In the genomic region with DNA sequence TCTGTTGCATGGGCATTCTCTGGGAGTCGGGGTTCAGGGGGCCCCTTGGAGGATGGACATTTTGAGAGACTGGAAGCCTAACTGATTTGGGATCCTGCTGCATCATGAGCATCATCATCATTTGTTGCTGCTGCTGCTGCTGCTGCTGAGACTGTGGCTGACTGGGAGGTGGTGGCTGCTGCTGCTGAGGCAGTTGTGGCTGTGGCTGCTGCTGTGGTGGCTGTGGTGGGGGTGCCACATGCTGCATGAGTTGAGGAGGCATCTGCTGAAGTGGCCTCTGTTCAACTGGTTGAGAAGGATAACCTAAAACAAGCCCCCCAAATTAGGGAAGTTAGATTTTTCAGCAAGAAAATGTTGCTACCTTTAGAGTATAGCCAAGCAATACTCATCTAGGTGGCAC, we compare ENCODE assay signal across 15 cellular contexts. TPM values are rescaled to one million over a fixed set of nuclear protein-coding genes. Genes with fewer than 3 reads are reported as not detected.
A peak's percentile ranks its signal among the peaks of the same experiment; 100 is the strongest.
DNase-seq lines count a peak whose midpoint lies in the region; ATAC-seq and TF ChIP-seq lines count a peak whose summit lies in the region.
"Had no signal": no experiment of that assay in that cellular context is flagged by ENCODE, and none has a peak within 500 bp of the region (broad histone marks: within the 10 kb centered on the region; RNA-seq: fewer than 3 reads in every experiment).

No MANE protein-coding gene starts in this region.

- no peak overlapping the region for H3K4me3 Mint-ChIP-seq in activated CD8-positive, alpha-beta T cell treated with anti-CD3 and anti-CD28 coated beads, Interleukin-2, amount 10 ng/mL, durations not matched to agents 7 days and 5 days
- no peak overlapping the region for H3K4me3 Mint-ChIP-seq in activated CD8-positive, alpha-beta T cell treated with anti-CD3 and anti-CD28 coated beads for 36 hours
- H3K4me3 Mint-ChIP-seq in stimulated activated naive CD8-positive, alpha-beta T cell treated with anti-CD3 and anti-CD28 coated beads, Interleukin-15, amount 100 ng/mL, for 72 hours, result no peak overlapping the region
- H3K4me3 Mint-ChIP-seq in activated T-cell treated with anti-CD3 and anti-CD28 coated beads, Interleukin-2, amount 50 U/mL, for 72 hours, result no peak overlapping the region
- H3K4me3 Mint-ChIP-seq: CD14-positive monocyte; CD8-positive, alpha-beta T cell; GM23338 had no signal

- ATAC-seq in activated CD8-positive, alpha-beta T cell treated with anti-CD3 and anti-CD28 coated beads, Interleukin-2, amount 10 ng/mL, durations not matched to agents 7 days and 5 days, result peak; percentile 39
- no peak for ATAC-seq in activated CD8-positive, alpha-beta T cell treated with anti-CD3 and anti-CD28 coated beads for 36 hours
- no peak for ATAC-seq in stimulated activated naive CD8-positive, alpha-beta T cell treated with anti-CD3 and anti-CD28 coated beads, Interleukin-15, amount 100 ng/mL, for 72 hours
- no peak for ATAC-seq in stimulated activated naive CD8-positive, alpha-beta T cell treated with anti-CD3 and anti-CD28 coated beads, Interleukin-15, Interleukin-2, amounts not matched to agents 100 U/mL and 50 U/mL, for 24 hours
- no peak for ATAC-seq in activated T-cell treated with anti-CD3 and anti-CD28 coated beads, Interleukin-2, amount 50 U/mL, for 72 hours (replicated peaks in 1 of 2)
- ATAC-seq: CD8-positive, alpha-beta T cell; GM23338 had no signal

- peaks cover 32% of the 10 kb centered on the region for H3K36me3 Mint-ChIP-seq in activated CD8-positive, alpha-beta T cell treated with anti-CD3 and anti-CD28 coated beads, Interleukin-2, amount 10 ng/mL, durations not matched to agents 7 days and 5 days (ENCODE audit: low read depth)
- peaks cover 23% of the 10 kb centered on the region for H3K36me3 Mint-ChIP-seq in activated CD8-positive, alpha-beta T cell treated with anti-CD3 and anti-CD28 coated beads for 36 hours (ENCODE audit: low read depth)
- peaks cover 0 to 20% of the 10 kb centered on the region in 2 donors for H3K36me3 Mint-ChIP-seq in activated T-cell treated with anti-CD3 and anti-CD28 coated beads, Interleukin-2, amount 50 U/mL, for 72 hours (ENCODE audit: insufficient read depth in 2 of 2)

- POLR2A ChIA-PET in activated CD8-positive, alpha-beta T cell treated with anti-CD3 and anti-CD28 coated beads, Interleukin-2, amount 10 ng/mL, durations not matched to agents 7 days and 5 days (lab: Charles Lee), result no interaction called here
- POLR2A ChIA-PET in activated CD8-positive, alpha-beta T cell treated with anti-CD3 and anti-CD28 coated beads for 36 hours (lab: Charles Lee), result no interaction called here

- H3K9me3 Mint-ChIP-seq in activated CD8-positive, alpha-beta T cell treated with anti-CD3 and anti-CD28 coated beads, Interleukin-2, amount 10 ng/mL, durations not matched to agents 7 days and 5 days (ENCODE audit: insufficient read depth), result no peaks in the 10 kb centered on the region
- no peaks in the 10 kb centered on the region for H3K9me3 Mint-ChIP-seq in activated CD8-positive, alpha-beta T cell treated with anti-CD3 and anti-CD28 coated beads for 36 hours
- no peaks in the 10 kb centered on the region for H3K9me3 Mint-ChIP-seq in stimulated activated naive CD8-positive, alpha-beta T cell treated with anti-CD3 and anti-CD28 coated beads, Interleukin-15, amount 100 ng/mL, for 72 hours
- H3K9me3 Mint-ChIP-seq in activated T-cell treated with anti-CD3 and anti-CD28 coated beads, Interleukin-2, amount 50 U/mL, for 72 hours, result no peaks in the 10 kb centered on the region
- H3K9me3 Mint-ChIP-seq: CD14-positive monocyte; CD8-positive, alpha-beta T cell; GM23338 had no signal

- no peaks in the 10 kb centered on the region for H3K27me3 Mint-ChIP-seq in activated CD8-positive, alpha-beta T cell treated with anti-CD3 and anti-CD28 coated beads, Interleukin-2, amount 10 ng/mL, durations not matched to agents 7 days and 5 days (ENCODE audit: low read depth)
- no peaks in the 10 kb centered on the region for H3K27me3 Mint-ChIP-seq in activated CD8-positive, alpha-beta T cell treated with anti-CD3 and anti-CD28 coated beads for 36 hours
- H3K27me3 Mint-ChIP-seq in stimulated activated naive CD8-positive, alpha-beta T cell treated with anti-CD3 and anti-CD28 coated beads, Interleukin-15, amount 100 ng/mL, for 72 hours, result no peaks in the 10 kb centered on the region
- no peaks in the 10 kb centered on the region for H3K27me3 Mint-ChIP-seq in activated T-cell treated with anti-CD3 and anti-CD28 coated beads, Interleukin-2, amount 50 U/mL, for 72 hours (ENCODE audit: low read depth)

- H3K4me1 Mint-ChIP-seq in activated CD8-positive, alpha-beta T cell treated with anti-CD3 and anti-CD28 coated beads, Interleukin-2, amount 10 ng/mL, durations not matched to agents 7 days and 5 days (ENCODE audit: low read depth), result peaks cover 6% of the 10 kb centered on the region
- peaks cover 5% of the 10 kb centered on the region for H3K4me1 Mint-ChIP-seq in activated CD8-positive, alpha-beta T cell treated with anti-CD3 and anti-CD28 coated beads for 36 hours (ENCODE audit: low read depth)
- H3K4me1 Mint-ChIP-seq in stimulated activated naive CD8-positive, alpha-beta T cell treated with anti-CD3 and anti-CD28 coated beads, Interleukin-15, amount 100 ng/mL, for 72 hours, result peaks cover 5% of the 10 kb centered on the region
- peaks cover 7% of the 10 kb centered on the region for H3K4me1 Mint-ChIP-seq in activated T-cell treated with anti-CD3 and anti-CD28 coated beads, Interleukin-2, amount 50 U/mL, for 72 hours (ENCODE audit: low read depth)
- H3K4me1 Mint-ChIP-seq: CD14-positive monocyte, GM23338 had no signal

- no peak overlapping the region for H3K27ac Mint-ChIP-seq in activated CD8-positive, alpha-beta T cell treated with anti-CD3 and anti-CD28 coated beads, Interleukin-2, amount 10 ng/mL, durations not matched to agents 7 days and 5 days
- H3K27ac Mint-ChIP-seq in activated CD8-positive, alpha-beta T cell treated with anti-CD3 and anti-CD28 coated beads for 36 hours, result no peak overlapping the region
- H3K27ac Mint-ChIP-seq in stimulated activated naive CD8-positive, alpha-beta T cell treated with anti-CD3 and anti-CD28 coated beads, Interleukin-15, amount 100 ng/mL, for 72 hours, result peak overlapping the region; percentile 23 to 90
- H3K27ac Mint-ChIP-seq in activated T-cell treated with anti-CD3 and anti-CD28 coated beads, Interleukin-2, amount 50 U/mL, for 72 hours, result no peak overlapping the region
- H3K27ac Mint-ChIP-seq: CD8-positive, alpha-beta T cell had no signal

- CTCF ChIA-PET in activated CD8-positive, alpha-beta T cell treated with anti-CD3 and anti-CD28 coated beads, Interleukin-2, amount 10 ng/mL, durations not matched to agents 7 days and 5 days (lab: Charles Lee), result interaction anchor here (1.3 kb wide), 1 partner anchor 430 kb away, joined by 3 read pairs; no protein-coding TSS in a partner anchor
- CTCF ChIA-PET in activated CD8-positive, alpha-beta T cell treated with anti-CD3 and anti-CD28 coated beads for 36 hours (lab: Charles Lee), result no interaction called here

- intact Hi-C loops in activated CD8-positive, alpha-beta T cell treated with anti-CD3 and anti-CD28 coated beads for 36 hours (cut with micrococcal nuclease), result no loop called here

- peak; percentile 39 for DNase-seq in activated CD8-positive, alpha-beta T cell treated with anti-CD3 and anti-CD28 coated beads, Interleukin-2, amount 10 ng/mL, durations not matched to agents 7 days and 5 days
- DNase-seq in activated CD8-positive, alpha-beta T cell treated with anti-CD3 and anti-CD28 coated beads for 36 hours, result no peak
- DNase-seq in stimulated activated naive CD8-positive, alpha-beta T cell treated with anti-CD3 and anti-CD28 coated beads, Interleukin-15, amount 100 ng/mL, for 72 hours, result no peak
- DNase-seq in stimulated activated naive CD8-positive, alpha-beta T cell treated with anti-CD3 and anti-CD28 coated beads, Interleukin-15, Interleukin-2, amounts not matched to agents 100 U/mL and 50 U/mL, for 24 hours, result no peak
- DNase-seq in myocyte (ENCODE audit: low read depth) (peak; percentile 20), HPDE6-E6E7 (ENCODE audit: extremely low spot score) (no peak)
- DNase-seq in activated T-cell treated with anti-CD3 and anti-CD28 coated beads, Interleukin-2, amount 50 U/mL, for 72 hours, result no peak
- DNase-seq: CD8-positive, alpha-beta T cell; COR-L47; DMS153; DMS79 treated with DMSO at 0.1 percent for 48 hours; GDM1; H7 had no signal

- no peak for TF ChIP-seq CTCF in activated CD8-positive, alpha-beta T cell treated with anti-CD3 and anti-CD28 coated beads for 36 hours (IDR thresholded peaks at IDR 0.05)

RNA-seq across cellular contexts. Expression of gene TP53INP2, which starts 38.9 kb away (rescaled TPM):
- 1 to 10 TPM; 2.0 to 2.1 TPM for total RNA-seq in activated CD8-positive, alpha-beta T cell treated with anti-CD3 and anti-CD28 coated beads, Interleukin-2, amount 10 ng/mL, durations not matched to agents 7 days and 5 days
- 1 to 10 TPM; 4.0 to 4.6 TPM for total RNA-seq in activated CD8-positive, alpha-beta T cell treated with anti-CD3 and anti-CD28 coated beads for 36 hours
- 30.6 and 51.7 TPM in 2 replicates for total RNA-seq in myocyte
- 46.6 TPM for polyA plus RNA-seq in myocyte (2012)
- total RNA-seq in activated T-cell treated with anti-CD3 and anti-CD28 coated beads, Interleukin-2, amount 50 U/mL, for 72 hours, result 10 to 100 TPM in 1 of 2 donors, 1 to 10 TPM in 1; 9.9 to 10.2 TPM

Comparison
In these comparisons a context has a peak if more than half of its experiments do, and no peak if none do; other contexts are left out.
1. DNase-seq: peak in activated CD8-positive, alpha-beta T cell treated with anti-CD3 and anti-CD28 coated beads, Interleukin-2, amount 10 ng/mL, durations not matched to agents 7 days and 5 days (single experiment) and myocyte (single experiment); none in activated CD8-positive, alpha-beta T cell treated with anti-CD3 and anti-CD28 coated beads for 36 hours (single experiment), stimulated activated naive CD8-positive, alpha-beta T cell treated with anti-CD3 and anti-CD28 coated beads, Interleukin-15, amount 100 ng/mL, for 72 hours (0 of 2), stimulated activated naive CD8-positive, alpha-beta T cell treated with anti-CD3 and anti-CD28 coated beads, Interleukin-15, Interleukin-2, amounts not matched to agents 100 U/mL and 50 U/mL, for 24 hours (single experiment), activated T-cell treated with anti-CD3 and anti-CD28 coated beads, Interleukin-2, amount 50 U/mL, for 72 hours (0 of 2) and HPDE6-E6E7 (single experiment).
2. H3K27ac Mint-ChIP-seq: peak in stimulated activated naive CD8-positive, alpha-beta T cell treated with anti-CD3 and anti-CD28 coated beads, Interleukin-15, amount 100 ng/mL, for 72 hours (2 of 2); none in activated CD8-positive, alpha-beta T cell treated with anti-CD3 and anti-CD28 coated beads, Interleukin-2, amount 10 ng/mL, durations not matched to agents 7 days and 5 days (single experiment), activated CD8-positive, alpha-beta T cell treated with anti-CD3 and anti-CD28 coated beads for 36 hours (single experiment) and activated T-cell treated with anti-CD3 and anti-CD28 coated beads, Interleukin-2, amount 50 U/mL, for 72 hours (single experiment).